Comparison of ENCODE assay signal across 8 cellular contexts in genomic region chr1:231337472-231338269, GRCh38. TPM values are rescaled to one million over a fixed set of nuclear protein-coding genes. Genes with fewer than 3 reads are reported as not detected.
A peak's percentile ranks its signal among the peaks of the same experiment; 100 is the strongest.
DNase-seq lines count a peak whose midpoint lies in the region; ATAC-seq and TF ChIP-seq lines count a peak whose summit lies in the region.

A gene with protein sequence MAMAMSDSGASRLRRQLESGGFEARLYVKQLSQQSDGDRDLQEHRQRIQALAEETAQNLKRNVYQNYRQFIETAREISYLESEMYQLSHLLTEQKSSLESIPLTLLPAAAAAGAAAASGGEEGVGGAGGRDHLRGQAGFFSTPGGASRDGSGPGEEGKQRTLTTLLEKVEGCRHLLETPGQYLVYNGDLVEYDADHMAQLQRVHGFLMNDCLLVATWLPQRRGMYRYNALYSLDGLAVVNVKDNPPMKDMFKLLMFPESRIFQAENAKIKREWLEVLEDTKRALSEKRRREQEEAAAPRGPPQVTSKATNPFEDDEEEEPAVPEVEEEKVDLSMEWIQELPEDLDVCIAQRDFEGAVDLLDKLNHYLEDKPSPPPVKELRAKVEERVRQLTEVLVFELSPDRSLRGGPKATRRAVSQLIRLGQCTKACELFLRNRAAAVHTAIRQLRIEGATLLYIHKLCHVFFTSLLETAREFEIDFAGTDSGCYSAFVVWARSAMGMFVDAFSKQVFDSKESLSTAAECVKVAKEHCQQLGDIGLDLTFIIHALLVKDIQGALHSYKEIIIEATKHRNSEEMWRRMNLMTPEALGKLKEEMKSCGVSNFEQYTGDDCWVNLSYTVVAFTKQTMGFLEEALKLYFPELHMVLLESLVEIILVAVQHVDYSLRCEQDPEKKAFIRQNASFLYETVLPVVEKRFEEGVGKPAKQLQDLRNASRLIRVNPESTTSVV (minus strand): TSS chr1:231337852. CDS start chr1:231337745, 107 bp downstream.

- peaks cover 53% of the 10 kb centered on the region for H3K36me3 Mint-ChIP-seq in activated B cell treated with CpG ODN at 0.5 μM for 24 hours (ENCODE audit: low read depth)

- H3K4me1 Mint-ChIP-seq in activated B cell treated with CpG ODN at 0.5 μM for 24 hours: peaks cover 66% of the 10 kb centered on the region

- intact Hi-C loops in activated B cell treated with CpG ODN at 0.5 μM for 24 hours (cut with micrococcal nuclease): loop anchor here (1.0 to 10.0 kb wide), 9 partner anchors 84 to 695 kb away; partner anchors contain the start of genes ARV1, C1orf198, COG2 and FAM89A
- intact Hi-C loops in spleen (cut with DNase I; ENCODE audit: low total_unique reads): loop anchor here (10.0 kb wide), 1 partner anchor 93 kb away; the partner anchor contains the start of gene GNPAT

- no peak for TF ChIP-seq CTCF in AG09309 (IDR thresholded peaks at IDR 0.05; ENCODE audit: control insufficient read depth, insufficient read depth, low read depth, low read length, missing control alignments)
- no peak for TF ChIP-seq CTCF in activated B cell treated with CpG ODN at 0.5 μM for 24 hours (IDR thresholded peaks at IDR 0.05)
- peak in 4 of 11 experiments; percentile 22 to 51 (median 36) for TF ChIP-seq CTCF in spleen (IDR thresholded peaks at IDR 0.05 in 8 of 11, conservative IDR thresholded peaks at IDR 0.05 in 3 of 11)

- ATAC-seq in HG03196 (IDR thresholded peaks at IDR 0.05; ENCODE audit: unreplicated experiment): peak; percentile 75
- peak; percentile 78 for ATAC-seq in activated B cell treated with CpG ODN at 0.5 μM for 24 hours (ENCODE audit: low read depth)

- CTCF ChIA-PET in activated B cell treated with CpG ODN at 0.5 μM for 24 hours (lab: Charles Lee): interaction anchor here (1.1 to 1.5 kb wide), 4 partner anchors 17 to 419 kb away, joined by 3 to 7 read pairs (median 3); no protein-coding TSS in a partner anchor

- peak within 1 kb of the TSS; percentile 99 for H3K27ac Mint-ChIP-seq in activated B cell treated with CpG ODN at 0.5 μM for 24 hours

- H3K9me3 Mint-ChIP-seq in activated B cell treated with CpG ODN at 0.5 μM for 24 hours: no peaks in the 10 kb centered on the region

- H3K4me1 ChIP-seq in spleen: peaks cover 51 to 82% (median 65%) of the 10 kb centered on the region in 6 donors

- TF ChIP-seq POLR2A in GM18951 (IDR thresholded peaks at IDR 0.05; ENCODE audit: extremely low read depth, insufficient read depth, insufficient read length): peak; percentile 83
- peak in 2 of 3 donors; percentile 18 to 62 for TF ChIP-seq POLR2A in spleen (IDR thresholded peaks at IDR 0.05)

- H3K36me3 ChIP-seq in spleen: peaks cover 0 to 47% (median 6%) of the 10 kb centered on the region in 6 donors

- WGBS in spleen, 5 donors: 0 to 1% (median 1%) methylated on average over 58 to 74 of the region's 74 CpGs

- in situ Hi-C loops in GM18951 (cut with MboI; ENCODE audit: low sequenced_read_pairs, unreplicated experiment): no loop called here

- no peaks in the 10 kb centered on the region for H3K27me3 ChIP-seq in spleen (replicated peaks in 1 of 7)

- peak within 1 kb of the TSS; percentile 91 for H3K4me3 ChIP-seq in AG09309 (ENCODE audit: control insufficient read depth, low read depth, low read length)
- H3K4me3 ChIP-seq in spleen: peak within 1 kb of the TSS; percentile 84 to 95 (median 92)

- POLR2A ChIA-PET in activated B cell treated with CpG ODN at 0.5 μM for 24 hours (lab: Charles Lee): interaction anchor here (0.6 to 2.5 kb wide), 22 partner anchors 9 to 1779 kb away, joined by 3 to 23 read pairs (median 4); partner anchors contain the start of genes ABCB10, EGLN1, GNPAT and MAP10

- peaks cover 1% of the 10 kb centered on the region for H3K27me3 Mint-ChIP-seq in activated B cell treated with CpG ODN at 0.5 μM for 24 hours

- peak; percentile 82 for DNase-seq in AG09309 (ENCODE audit: low read depth)
- DNase-seq in NCI-H345 (lab: John Stamatoyannopoulos, UW): peak; percentile 97
- DNase-seq in activated B cell treated with CpG ODN at 0.5 μM for 24 hours: peak; percentile 99
- DNase-seq in caudate nucleus (lab: John Stamatoyannopoulos, UW): peak; percentile 65 to 98 (median 93)
- peak; percentile 100 for DNase-seq in inferior parietal cortex (ENCODE audit: extremely low spot score)
- peak; percentile 98 for DNase-seq in spleen

- peak within 1 kb of the TSS; percentile 99 for H3K4me3 Mint-ChIP-seq in activated B cell treated with CpG ODN at 0.5 μM for 24 hours

- peak within 1 kb of the TSS; percentile 65 for H3K27ac ChIP-seq in caudate nucleus (ENCODE audit: low read depth, low read length)
- peak within 1 kb of the TSS; percentile 92 to 98 (median 97) for H3K27ac ChIP-seq in spleen

- H3K9me3 ChIP-seq in spleen: no peaks in the 10 kb centered on the region

RNA-seq across cellular contexts. Expression of the gene that starts here (rescaled TPM):
- 21.7 and 24.9 TPM in 2 replicates for total RNA-seq in activated B cell treated with CpG ODN at 0.5 μM for 24 hours
- 10 to 100 TPM; 19.3 to 23.6 (median 21.3) TPM for total RNA-seq in spleen
- 1 to 10 TPM; 4.7 to 6.9 (median 4.7) TPM for polyA plus RNA-seq in spleen

Comparison
In these comparisons a context has a peak if more than half of its experiments do, and no peak if none do; other contexts are left out.
1. Peak in every context shown above with its lines: DNase-seq, ATAC-seq, H3K4me3 ChIP-seq and H3K27ac ChIP-seq.